Comparison of ENCODE assay signal across 8 cellular contexts in genomic region chr10:58641095-58641531, GRCh38.
DNase-seq lines count a peak whose midpoint lies in the region; ATAC-seq and TF ChIP-seq lines count a peak whose summit lies in the region.

No MANE protein-coding gene starts in this region.

- H3K27me3 ChIP-seq in cardiac muscle cell (no peaks in the 10 kb centered on the region), RWPE2 (ENCODE audit: insufficient read depth, poor library complexity, severe bottlenecking) (no peaks in the 10 kb centered on the region), foreskin keratinocyte (peaks cover 3% of the 10 kb centered on the region), dorsolateral prefrontal cortex (no peaks in the 10 kb centered on the region)

- ATAC-seq in RWPE2 (ENCODE audit: low read depth) (peak; percentile 85), foreskin keratinocyte (peak; percentile 41)

- intact Hi-C loops in cardiac septum (cut with DNase I) (no loop called here), dorsolateral prefrontal cortex (cut with DNase I) (no loop called here)

- H3K9me3 ChIP-seq in cardiac muscle cell (ENCODE audit: low read depth), result no peaks in the 10 kb centered on the region
- no peaks in the 10 kb centered on the region for H3K9me3 ChIP-seq in RWPE2 (ENCODE audit: severe bottlenecking)

- peak; percentile 42 for TF ChIP-seq CTCF in cardiac muscle cell (IDR thresholded peaks at IDR 0.05; ENCODE audit: low read depth, low read length)
- TF ChIP-seq CTCF in RWPE2 (IDR thresholded peaks at IDR 0.05; ENCODE audit: poor library complexity, severe bottlenecking), result peak; percentile 82
- TF ChIP-seq CTCF in foreskin keratinocyte (conservative IDR thresholded peaks at IDR 0.05), result peak; percentile 45
- peak in 12 of 56 donors; percentile 5 to 35 (median 22) for TF ChIP-seq CTCF in dorsolateral prefrontal cortex (IDR thresholded peaks at IDR 0.05 in 54 of 56, conservative IDR thresholded peaks at IDR 0.05 in 2 of 56; ENCODE audit: low read depth in 1 of 56, partially characterized antibody in 56 of 56)

- H3K27ac ChIP-seq in cardiac muscle cell, result no peak overlapping the region
- H3K27ac ChIP-seq in RWPE2 (ENCODE audit: poor library complexity, severe bottlenecking), result peak overlapping the region; percentile 82
- H3K27ac ChIP-seq in foreskin keratinocyte, result no peak overlapping the region
- peak overlapping the region in 4 of 59 donors; percentile 8 to 54 (median 21) for H3K27ac ChIP-seq in dorsolateral prefrontal cortex

- H3K36me3 ChIP-seq in cardiac muscle cell (no peaks in the 10 kb centered on the region), RWPE2 (ENCODE audit: low read depth) (no peaks in the 10 kb centered on the region)

- peak in 1 of 2 donors; percentile 95 for DNase-seq in cardiac muscle cell (ENCODE audit: low read depth in 1 of 2, low spot score in 1 of 2)
- no peak for DNase-seq in cardiac septum (ENCODE audit: low spot score)
- DNase-seq in RWPE2 (ENCODE audit: low spot score), result peak; percentile 66
- DNase-seq in foreskin keratinocyte, result peak; percentile 72 to 79
- no peak for DNase-seq in T-helper 9 cell
- no peak for DNase-seq in dorsolateral prefrontal cortex
- DNase-seq in stimulated activated CD4-positive, alpha-beta T cell treated with anti-CD3 and anti-CD28 coated beads, Interleukin-4, amount 100 ng/mL, for 4 hours, result no peak
- DNase-seq in RPMI8226, result no peak

- H3K4me1 ChIP-seq in cardiac muscle cell (ENCODE audit: low read depth) (peaks cover 9% of the 10 kb centered on the region), RWPE2 (ENCODE audit: insufficient read depth, poor library complexity, severe bottlenecking) (peaks cover 30% of the 10 kb centered on the region), foreskin keratinocyte (no peaks in the 10 kb centered on the region)

- H3K4me3 ChIP-seq in cardiac muscle cell (no peak overlapping the region), RWPE2 (ENCODE audit: severe bottlenecking) (no peak overlapping the region), dorsolateral prefrontal cortex (no peak overlapping the region)

Comparison
In these comparisons a context has a peak if more than half of its experiments do, and no peak if none do; other contexts are left out.
1. DNase-seq: peak in RWPE2 (single experiment) and foreskin keratinocyte (2 of 2); none in cardiac septum (single experiment), T-helper 9 cell (single experiment), dorsolateral prefrontal cortex (0 of 10), stimulated activated CD4-positive, alpha-beta T cell treated with anti-CD3 and anti-CD28 coated beads, Interleukin-4, amount 100 ng/mL, for 4 hours (0 of 2) and RPMI8226 (single experiment).